Comparison of ENCODE assay signal across 27 cellular contexts in the genomic region with DNA sequence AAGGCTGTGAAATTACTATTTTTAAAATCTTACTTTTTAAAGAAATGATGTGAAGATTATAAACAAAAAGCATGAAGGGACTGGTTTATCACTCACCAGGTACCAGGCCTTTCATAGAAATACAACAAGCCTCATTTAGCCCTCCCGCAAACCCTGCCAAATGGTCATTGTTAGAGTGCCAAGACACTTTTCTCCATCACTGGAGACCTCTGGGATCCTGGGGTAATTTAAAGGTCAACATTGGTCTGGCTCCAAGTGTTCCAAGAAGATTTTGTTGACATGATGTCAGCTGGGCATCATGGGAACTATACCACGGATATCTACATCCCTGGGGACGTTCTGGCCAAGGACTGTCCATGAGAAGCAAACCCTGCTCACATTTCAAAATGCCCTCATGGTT.
"Had no signal": no experiment of that assay in that cellular context is flagged by ENCODE, and none has a peak within 500 bp of the region (broad histone marks: within the 10 kb centered on the region; RNA-seq: fewer than 3 reads in every experiment).

No MANE protein-coding gene starts in this region.

- H3K9me3 ChIP-seq: breast epithelium, Peyer's patch, SJSA1 had no signal

- ATAC-seq: activated CD4-positive, alpha-beta T cell treated with anti-CD3 and anti-CD28 coated beads for 36 hours; activated T-cell treated with anti-CD3 and anti-CD28 coated beads, Interleukin-2, amount 50 U/mL, for 72 hours; SK-N-SH treated with all-trans-retinoic acid at 6 μM for 48 hours had no signal

- H3K4me3 ChIP-seq: breast epithelium, Peyer's patch, SJSA1 had no signal

- H3K4me3 Mint-ChIP-seq: activated CD4-positive, alpha-beta memory T cell treated with anti-CD3 and anti-CD28 coated beads, Interleukin-2, amount 10 ng/mL, durations not matched to agents 7 days and 5 days; activated CD4-positive, alpha-beta T cell treated with anti-CD3 and anti-CD28 coated beads for 36 hours; activated T-cell treated with anti-CD3 and anti-CD28 coated beads, Interleukin-2, amount 50 U/mL, for 72 hours; T-helper 2 cell treated with Interferon-gamma antibody and Interleukin-4, amounts not matched to agents 5 μg/mL and 100 μg/mL, for 36 hours had no signal

- H3K27ac ChIP-seq: breast epithelium, Peyer's patch, SJSA1, WERI-Rb-1 had no signal

- H3K4me1 ChIP-seq: breast epithelium, Peyer's patch, SJSA1 had no signal

- DNase-seq: activated CD4-positive, alpha-beta memory T cell treated with anti-CD3 and anti-CD28 coated beads, Interleukin-2, amount 10 ng/mL, durations not matched to agents 7 days and 5 days; activated CD4-positive, alpha-beta T cell treated with anti-CD3 and anti-CD28 coated beads for 36 hours; activated CD4-positive, alpha-beta T cell treated with anti-CD3 and anti-CD28 coated beads, Interleukin-2, amount 50 U/mL, for 1 hour; activated gamma-delta T cell treated with Interleukin-2 at 50 U/mL for 16 hours; activated naive CD4-positive, alpha-beta T cell treated with anti-CD3 and anti-CD28 coated beads, Interleukin-2, amount 50 U/mL, for 16 hours; activated T-cell treated with anti-CD3 and anti-CD28 coated beads for 4 hours; activated T-cell treated with anti-CD3 and anti-CD28 coated beads, Interleukin-2, amount 50 U/mL, for 72 hours; aorta; caudate nucleus; Kasumi-1; KBM-7; NCI-H1092; NCI-H2029; NCI-H345; NCI-H524; NCI-H748 treated with DMSO at 0.1 percent for 48 hours; NK-92 treated with Interleukin-12 subunit alpha and Interleukin-12 subunit beta, amount 100 ng/mL, for 24 hours; OCI-M1; Peyer's patch; SHP77; SW 1271; WERI-Rb-1 had no signal

- H3K27me3 ChIP-seq: Peyer's patch, SJSA1 had no signal

- H3K9me3 Mint-ChIP-seq: activated CD4-positive, alpha-beta memory T cell treated with anti-CD3 and anti-CD28 coated beads, Interleukin-2, amount 10 ng/mL, durations not matched to agents 7 days and 5 days; activated T-cell treated with anti-CD3 and anti-CD28 coated beads, Interleukin-2, amount 50 U/mL, for 72 hours; activated T-helper 2 cell treated with anti-CD3 and anti-CD28 coated beads, Interferon-gamma antibody, Interleukin-2, Interleukin-4, amounts not matched to agents 10 μg/mL and 5 μg/mL and 100 μg/mL, durations not matched to agents 14 hours and 24 hours and 36 hours; T-helper 2 cell treated with Interferon-gamma antibody and Interleukin-4, amounts not matched to agents 5 μg/mL and 100 μg/mL, for 36 hours had no signal

- H3K27ac Mint-ChIP-seq: activated CD4-positive, alpha-beta memory T cell treated with anti-CD3 and anti-CD28 coated beads, Interleukin-2, amount 10 ng/mL, durations not matched to agents 7 days and 5 days; activated CD4-positive, alpha-beta T cell treated with anti-CD3 and anti-CD28 coated beads for 36 hours; activated T-cell treated with anti-CD3 and anti-CD28 coated beads, Interleukin-2, amount 50 U/mL, for 72 hours; activated T-helper 2 cell treated with anti-CD3 and anti-CD28 coated beads, Interferon-gamma antibody, Interleukin-2, Interleukin-4, amounts not matched to agents 10 μg/mL and 5 μg/mL and 100 μg/mL, durations not matched to agents 14 hours and 24 hours and 36 hours; T-helper 2 cell treated with Interferon-gamma antibody and Interleukin-4, amounts not matched to agents 5 μg/mL and 100 μg/mL, for 36 hours had no signal

- H3K4me1 Mint-ChIP-seq: activated CD4-positive, alpha-beta memory T cell treated with anti-CD3 and anti-CD28 coated beads, Interleukin-2, amount 10 ng/mL, durations not matched to agents 7 days and 5 days; activated CD4-positive, alpha-beta T cell treated with anti-CD3 and anti-CD28 coated beads for 36 hours had no signal

- H3K36me3 ChIP-seq: breast epithelium, Peyer's patch, SJSA1, WERI-Rb-1 had no signal
